ENCODE assay signal across 29 cellular contexts in genomic region chr2:108908717-108909077, GRCh38.
"Had no signal": no experiment of that assay in that cellular context is flagged by ENCODE, and none has a peak within 500 bp of the region (broad histone marks: within the 10 kb centered on the region; RNA-seq: fewer than 3 reads in every experiment).

No MANE protein-coding gene starts in this region.

- H3K9me3 Mint-ChIP-seq: activated naive CD4-positive, alpha-beta T cell treated with anti-CD3 and anti-CD28 coated beads for 36 hours; activated naive CD8-positive, alpha-beta T cell treated with anti-CD3 and anti-CD28 coated beads, Interleukin-2, amount 10 ng/mL, durations not matched to agents 7 days and 5 days; activated T-helper 2 cell treated with anti-CD3 and anti-CD28 coated beads, Interferon-gamma antibody, Interleukin-2, Interleukin-4, amounts not matched to agents 10 μg/mL and 5 μg/mL and 100 μg/mL, durations not matched to agents 14 hours and 24 hours and 36 hours; brain; effector memory CD8-positive, alpha-beta T cell; natural killer cell; T-helper 2 cell treated with Interferon-gamma antibody and Interleukin-4, amounts not matched to agents 5 μg/mL and 100 μg/mL, for 36 hours; type B pancreatic cell had no signal

- H3K4me2 ChIP-seq: neural progenitor cell had no signal

- H3K4me1 Mint-ChIP-seq: activated CD4-positive, alpha-beta T cell treated with anti-CD3 and anti-CD28 coated beads for 36 hours; activated naive CD8-positive, alpha-beta T cell treated with anti-CD3 and anti-CD28 coated beads, Interleukin-2, amount 10 ng/mL, durations not matched to agents 7 days and 5 days; natural killer cell had no signal

- H3K9ac ChIP-seq: neural progenitor cell, parathyroid adenoma had no signal

- ATAC-seq: activated CD4-positive, alpha-beta T cell treated with anti-CD3 and anti-CD28 coated beads for 36 hours; effector memory CD8-positive, alpha-beta T cell; esophagus mucosa; foreskin keratinocyte; heart left ventricle; left lung; natural killer cell; psoas muscle; stimulated activated naive CD8-positive, alpha-beta T cell treated with anti-CD3 and anti-CD28 coated beads, Interleukin-15, Interleukin-2, amounts not matched to agents 100 U/mL and 50 U/mL, for 24 hours had no signal

- H3K27ac ChIP-seq: ascending aorta, cardiac muscle cell, foreskin keratinocyte, heart left ventricle, left lung, neural progenitor cell, parathyroid adenoma, psoas muscle, thoracic aorta, vagina had no signal

- DNase-seq: activated CD4-positive, alpha-beta T cell treated with anti-CD3 and anti-CD28 coated beads for 36 hours; activated CD4-positive, CD25-positive, alpha-beta regulatory T cell; activated naive CD4-positive, alpha-beta T cell treated with anti-CD3 and anti-CD28 coated beads for 36 hours; activated naive CD8-positive, alpha-beta T cell treated with anti-CD3 and anti-CD28 coated beads, Interleukin-2, amount 10 ng/mL, durations not matched to agents 7 days and 5 days; cortex of kidney; effector memory CD8-positive, alpha-beta T cell; foreskin keratinocyte; heart left ventricle; hypothalamus; left lung; mesendoderm; natural killer cell; occipital lobe; psoas muscle; stimulated activated CD4-positive, alpha-beta T cell treated with anti-CD3 and anti-CD28 coated beads, Interleukin-15, amount 100 ng/mL, for 24 hours; stimulated activated naive CD8-positive, alpha-beta T cell treated with anti-CD3 and anti-CD28 coated beads, Interleukin-15, Interleukin-2, amounts not matched to agents 100 U/mL and 50 U/mL, for 24 hours; T-helper 1 cell had no signal

- H3K4me1 ChIP-seq: foreskin keratinocyte, left lung, neural progenitor cell, parathyroid adenoma, psoas muscle, vagina had no signal

- H3K27me3 Mint-ChIP-seq: activated CD4-positive, alpha-beta T cell treated with anti-CD3 and anti-CD28 coated beads for 36 hours; activated naive CD8-positive, alpha-beta T cell treated with anti-CD3 and anti-CD28 coated beads, Interleukin-2, amount 10 ng/mL, durations not matched to agents 7 days and 5 days; type B pancreatic cell had no signal

- H3K27ac Mint-ChIP-seq: activated CD4-positive, alpha-beta T cell treated with anti-CD3 and anti-CD28 coated beads for 36 hours; activated naive CD4-positive, alpha-beta T cell treated with anti-CD3 and anti-CD28 coated beads for 36 hours; activated naive CD8-positive, alpha-beta T cell treated with anti-CD3 and anti-CD28 coated beads, Interleukin-2, amount 10 ng/mL, durations not matched to agents 7 days and 5 days; activated T-helper 2 cell treated with anti-CD3 and anti-CD28 coated beads, Interferon-gamma antibody, Interleukin-2, Interleukin-4, amounts not matched to agents 10 μg/mL and 5 μg/mL and 100 μg/mL, durations not matched to agents 14 hours and 24 hours and 36 hours; brain; effector memory CD8-positive, alpha-beta T cell; natural killer cell; T-helper 2 cell treated with Interferon-gamma antibody and Interleukin-4, amounts not matched to agents 5 μg/mL and 100 μg/mL, for 36 hours; type B pancreatic cell had no signal

- H3K36me3 ChIP-seq: ascending aorta, cardiac muscle cell, heart left ventricle, left lung, neural progenitor cell, thoracic aorta, vagina had no signal

- H3K36me3 Mint-ChIP-seq: activated naive CD8-positive, alpha-beta T cell treated with anti-CD3 and anti-CD28 coated beads, Interleukin-2, amount 10 ng/mL, durations not matched to agents 7 days and 5 days; brain; natural killer cell; type B pancreatic cell had no signal

- H3K9me3 ChIP-seq: ascending aorta, heart left ventricle, left lung, psoas muscle, thoracic aorta, vagina had no signal

- H2AFZ ChIP-seq: neural progenitor cell, parathyroid adenoma had no signal

- H3K4me3 ChIP-seq: ascending aorta, cardiac muscle cell, heart left ventricle, left lung, lung, neural progenitor cell, psoas muscle, thoracic aorta, vagina had no signal

- H3K79me2 ChIP-seq: parathyroid adenoma had no signal

- H3K4me3 Mint-ChIP-seq: activated CD4-positive, alpha-beta T cell treated with anti-CD3 and anti-CD28 coated beads for 36 hours; activated naive CD4-positive, alpha-beta T cell treated with anti-CD3 and anti-CD28 coated beads for 36 hours; activated naive CD8-positive, alpha-beta T cell treated with anti-CD3 and anti-CD28 coated beads, Interleukin-2, amount 10 ng/mL, durations not matched to agents 7 days and 5 days; brain; effector memory CD8-positive, alpha-beta T cell; natural killer cell; neural progenitor cell; T-helper 2 cell treated with Interferon-gamma antibody and Interleukin-4, amounts not matched to agents 5 μg/mL and 100 μg/mL, for 36 hours; type B pancreatic cell had no signal

- H3K27me3 ChIP-seq: ascending aorta, cardiac muscle cell, heart left ventricle, left lung, neural progenitor cell, vagina had no signal
